ENCODE assay signal across 8 cellular contexts in genomic region chr20:19692685-19693119, GRCh38.
DNase-seq lines count a peak whose midpoint lies in the region; ATAC-seq, FAIRE-seq and TF ChIP-seq lines count a peak whose summit lies in the region.

No MANE protein-coding gene starts in this region.

- no peaks in the 10 kb centered on the region for H3K9me3 ChIP-seq in DOHH2 (ENCODE audit: control insufficient read depth, insufficient read depth, low read length)

- no peaks in the 10 kb centered on the region for H3K4me1 ChIP-seq in DOHH2 (ENCODE audit: control insufficient read depth, low read length)

- no peaks in the 10 kb centered on the region for H4K20me1 ChIP-seq in DOHH2 (ENCODE audit: control insufficient read depth, insufficient read depth, low read depth, low read length)

- H3K79me2 ChIP-seq in DOHH2 (ENCODE audit: control insufficient read depth, low read length), result no peaks in the 10 kb centered on the region

- H3K27me3 ChIP-seq in DOHH2 (ENCODE audit: control insufficient read depth, low read length), result peaks cover 7% of the 10 kb centered on the region
- no peaks in the 10 kb centered on the region for H3K27me3 ChIP-seq in bronchial epithelial cell (ENCODE audit: control insufficient read depth, insufficient read depth, low read length)
- H3K27me3 ChIP-seq in kidney epithelial cell (ENCODE audit: control insufficient read depth, insufficient read depth, low read length), result no peaks in the 10 kb centered on the region

- ATAC-seq in HG03095 (IDR thresholded peaks at IDR 0.05; ENCODE audit: unreplicated experiment) (no peak), HG02870 (IDR thresholded peaks at IDR 0.05; ENCODE audit: unreplicated experiment) (no peak)

- H3K9me2 ChIP-seq in DOHH2 (replicated peaks; ENCODE audit: control insufficient read depth, low read length), result no peaks in the 10 kb centered on the region

- H3K36me3 ChIP-seq in DOHH2 (ENCODE audit: control insufficient read depth, low read length) (no peaks in the 10 kb centered on the region), bronchial epithelial cell (ENCODE audit: control insufficient read depth, insufficient read depth, low read length) (no peaks in the 10 kb centered on the region), kidney epithelial cell (ENCODE audit: control insufficient read depth, insufficient read depth, low read length) (no peaks in the 10 kb centered on the region)

- H3F3A ChIP-seq in DOHH2 (ENCODE audit: control insufficient read depth, insufficient read depth), result no peaks in the 10 kb centered on the region

- H3K4me2 ChIP-seq in DOHH2 (ENCODE audit: low read length), result no peak overlapping the region

- no peak overlapping the region for H3K4me3 ChIP-seq in DOHH2 (ENCODE audit: low read length)
- no peak overlapping the region for H3K4me3 ChIP-seq in bronchial epithelial cell (ENCODE audit: low read depth, low read length)
- no peak overlapping the region for H3K4me3 ChIP-seq in kidney epithelial cell (ENCODE audit: low read depth, low read length)

- peak; percentile 90 for TF ChIP-seq CTCF in DOHH2 (IDR thresholded peaks at IDR 0.05; ENCODE audit: low read depth, low read length, poor library complexity, severe bottlenecking)
- peak; percentile 94 for TF ChIP-seq CTCF in LNCAP (IDR thresholded peaks at IDR 0.05)
- TF ChIP-seq CTCF in bronchial epithelial cell (IDR thresholded peaks at IDR 0.05; ENCODE audit: insufficient read depth, low read length, severe bottlenecking), result peak; percentile 87
- TF ChIP-seq CTCF in kidney epithelial cell (IDR thresholded peaks at IDR 0.05; ENCODE audit: insufficient read depth, low read length, poor library complexity, severe bottlenecking), result peak; percentile 90

- no peak overlapping the region for H3K27ac ChIP-seq in DOHH2 (ENCODE audit: low read depth, low read length)

- FAIRE-seq in bronchial epithelial cell (lab: Jason Lieb, UNC), result peak; percentile 50

- DNase-seq in UCSD-AML1 (lab: John Stamatoyannopoulos, UW; ENCODE audit: unreplicated experiment), result peak; percentile 43
- DNase-seq in bronchial epithelial cell (ENCODE audit: low read depth), result peak; percentile 57
- peak; percentile 14 for DNase-seq in kidney epithelial cell (ENCODE audit: low read depth)
- peak; percentile 50 to 68 for DNase-seq in stimulated activated CD4-positive, alpha-beta T cell treated with anti-CD3 and anti-CD28 coated beads, Interleukin-2, amount 100 ng/mL, for 24 hours
